In genomic region chr6:133301739-133302138, GRCh38 we compare ENCODE assay signal across 32 cellular contexts.
"Had no signal": no experiment of that assay in that cellular context is flagged by ENCODE, and none has a peak within 500 bp of the region (broad histone marks: within the 10 kb centered on the region; RNA-seq: fewer than 3 reads in every experiment).

No MANE protein-coding gene starts in this region.

- DNase-seq: activated CD4-positive, alpha-beta memory T cell treated with anti-CD3 and anti-CD28 coated beads, Interleukin-2, amount 10 ng/mL, durations not matched to agents 7 days and 5 days; activated CD4-positive, alpha-beta T cell treated with anti-CD3 and anti-CD28 coated beads for 36 hours; activated CD4-positive, alpha-beta T cell treated with anti-CD3 and anti-CD28 coated beads, Interleukin-2, amount 50 U/mL, for 1 hour; activated gamma-delta T cell treated with Interleukin-2 at 50 U/mL for 16 hours; activated naive CD4-positive, alpha-beta T cell treated with anti-CD3 and anti-CD28 coated beads, Interleukin-2, amount 10 ng/mL, durations not matched to agents 7 days and 5 days; activated naive CD8-positive, alpha-beta T cell treated with anti-CD3 and anti-CD28 coated beads for 36 hours; activated T-cell treated with anti-CD3 and anti-CD28 coated beads for 4 hours; activated T-cell treated with anti-CD3 and anti-CD28 coated beads, Interleukin-2, amount 50 U/mL, for 48 hours; adrenal gland; aorta; caudate nucleus; Kasumi-1; KBM-7; NCI-H1105 treated with DMSO at 0.1 percent for 48 hours; NCI-H1436 treated with DMSO at 0.1 percent for 48 hours; NCI-H187; NCI-H2081; NCI-H2171; NCI-H2227 treated with DMSO at 0.1 percent for 48 hours; NCI-H510A; NCI-H526 treated with DMSO at 0.1 percent for 48 hours; NCI-H82; OCI-M1; Right ventricle myocardium superior; SK-N-SH; T-helper 1 cell had no signal

- H3K36me3 Mint-ChIP-seq: activated naive CD4-positive, alpha-beta T cell treated with anti-CD3 and anti-CD28 coated beads, Interleukin-2, amount 10 ng/mL, durations not matched to agents 7 days and 5 days; activated naive CD8-positive, alpha-beta T cell treated with anti-CD3 and anti-CD28 coated beads for 36 hours had no signal

- H3K9me3 Mint-ChIP-seq: activated CD4-positive, alpha-beta memory T cell treated with anti-CD3 and anti-CD28 coated beads, Interleukin-2, amount 10 ng/mL, durations not matched to agents 7 days and 5 days; activated naive CD4-positive, alpha-beta T cell treated with anti-CD3 and anti-CD28 coated beads, Interleukin-2, amount 10 ng/mL, durations not matched to agents 7 days and 5 days; activated naive CD8-positive, alpha-beta T cell treated with anti-CD3 and anti-CD28 coated beads for 36 hours; activated T-helper 2 cell treated with anti-CD3 and anti-CD28 coated beads, Interferon-gamma antibody, Interleukin-2, Interleukin-4, amounts not matched to agents 10 μg/mL and 5 μg/mL and 100 μg/mL, durations not matched to agents 14 hours and 24 hours and 36 hours had no signal

- H3K4me3 Mint-ChIP-seq: activated CD4-positive, alpha-beta memory T cell treated with anti-CD3 and anti-CD28 coated beads, Interleukin-2, amount 10 ng/mL, durations not matched to agents 7 days and 5 days; activated CD4-positive, alpha-beta T cell treated with anti-CD3 and anti-CD28 coated beads for 36 hours; activated naive CD4-positive, alpha-beta T cell treated with anti-CD3 and anti-CD28 coated beads, Interleukin-2, amount 10 ng/mL, durations not matched to agents 7 days and 5 days; activated naive CD8-positive, alpha-beta T cell treated with anti-CD3 and anti-CD28 coated beads for 36 hours had no signal

- ATAC-seq: activated CD4-positive, alpha-beta T cell treated with anti-CD3 and anti-CD28 coated beads for 36 hours; Panc1 had no signal

- H3K9ac ChIP-seq: SK-N-SH had no signal

- H3K4me1 Mint-ChIP-seq: activated CD4-positive, alpha-beta memory T cell treated with anti-CD3 and anti-CD28 coated beads, Interleukin-2, amount 10 ng/mL, durations not matched to agents 7 days and 5 days; activated CD4-positive, alpha-beta T cell treated with anti-CD3 and anti-CD28 coated beads for 36 hours; activated naive CD4-positive, alpha-beta T cell treated with anti-CD3 and anti-CD28 coated beads, Interleukin-2, amount 10 ng/mL, durations not matched to agents 7 days and 5 days; activated naive CD8-positive, alpha-beta T cell treated with anti-CD3 and anti-CD28 coated beads for 36 hours had no signal

- H3K27me3 Mint-ChIP-seq: activated CD4-positive, alpha-beta memory T cell treated with anti-CD3 and anti-CD28 coated beads, Interleukin-2, amount 10 ng/mL, durations not matched to agents 7 days and 5 days; activated CD4-positive, alpha-beta T cell treated with anti-CD3 and anti-CD28 coated beads for 36 hours; activated naive CD8-positive, alpha-beta T cell treated with anti-CD3 and anti-CD28 coated beads for 36 hours had no signal

- H3K4me2 ChIP-seq: SK-N-SH had no signal

- H3K27ac ChIP-seq: adrenal gland, breast epithelium, RWPE1, SJCRH30, VCaP had no signal

- H3K4me1 ChIP-seq: adrenal gland, breast epithelium, SJCRH30 had no signal

- H3K27me3 ChIP-seq: adrenal gland, breast epithelium, SJCRH30 had no signal

- H3K27ac Mint-ChIP-seq: activated CD4-positive, alpha-beta memory T cell treated with anti-CD3 and anti-CD28 coated beads, Interleukin-2, amount 10 ng/mL, durations not matched to agents 7 days and 5 days; activated CD4-positive, alpha-beta T cell treated with anti-CD3 and anti-CD28 coated beads for 36 hours; activated naive CD4-positive, alpha-beta T cell treated with anti-CD3 and anti-CD28 coated beads, Interleukin-2, amount 10 ng/mL, durations not matched to agents 7 days and 5 days; activated naive CD8-positive, alpha-beta T cell treated with anti-CD3 and anti-CD28 coated beads for 36 hours; activated T-helper 2 cell treated with anti-CD3 and anti-CD28 coated beads, Interferon-gamma antibody, Interleukin-2, Interleukin-4, amounts not matched to agents 10 μg/mL and 5 μg/mL and 100 μg/mL, durations not matched to agents 14 hours and 24 hours and 36 hours had no signal

- H3K9me2 ChIP-seq: SK-N-SH had no signal

- H3K9me3 ChIP-seq: adrenal gland, breast epithelium, SJCRH30, SK-N-SH had no signal

- H3K4me3 ChIP-seq: adrenal gland, breast epithelium, SJCRH30 had no signal

- H3K36me3 ChIP-seq: adrenal gland, breast epithelium had no signal
